22 cellular contexts compared by ENCODE assay signal in genomic region chr18:21714472-21714871, GRCh38. TPM values are rescaled to one million over a fixed set of nuclear protein-coding genes. Genes with fewer than 3 reads are reported as not detected.
DNase-seq lines count a peak whose midpoint lies in the region; ATAC-seq and TF ChIP-seq lines count a peak whose summit lies in the region.
"Had no signal": no experiment of that assay in that cellular context is flagged by ENCODE, and none has a peak within 500 bp of the region (broad histone marks: within the 10 kb centered on the region; RNA-seq: fewer than 3 reads in every experiment).

No MANE protein-coding gene starts in this region.

- no peak overlapping the region for H2BK120ac ChIP-seq in neuronal stem cell (ENCODE audit: low read depth, low read length)

- TF ChIP-seq EP300 in esophagus muscularis mucosa (IDR thresholded peaks at IDR 0.05) = no peak

- no peaks in the 10 kb centered on the region for H4K20me1 ChIP-seq in BLaER1 treated with 17β-estradiol and CSF1 and Interleukin-3, amounts not matched to agents 10 nM and 100 nM

- TF ChIP-seq CTCF in esophagus muscularis mucosa (IDR thresholded peaks at IDR 0.05) = no peak

- no peaks in the 10 kb centered on the region for H3K79me1 ChIP-seq in neuronal stem cell (ENCODE audit: low read depth, low read length)

- no peak for TF ChIP-seq POLR2A in esophagus muscularis mucosa (IDR thresholded peaks at IDR 0.05; ENCODE audit: low read depth)

- no peaks in the 10 kb centered on the region for H3K36me3 ChIP-seq in BLaER1 treated with 17β-estradiol and CSF1 and Interleukin-3, amounts not matched to agents 10 nM and 100 nM
- H3K36me3 ChIP-seq in neuronal stem cell (replicated peaks in 1 of 2; ENCODE audit: control insufficient read depth in 2 of 2, insufficient read depth in 2 of 2, low read length in 2 of 2) = no peaks in the 10 kb centered on the region
- H3K36me3 ChIP-seq in esophagus muscularis mucosa = no peaks in the 10 kb centered on the region
- H3K36me3 ChIP-seq: SJSA1 had no signal

- H2BK5ac ChIP-seq in neuronal stem cell (ENCODE audit: low read length) = no peak overlapping the region

- H3K18ac ChIP-seq in neuronal stem cell (ENCODE audit: low read length) = no peak overlapping the region

- no peak overlapping the region for H4K8ac ChIP-seq in neuronal stem cell (ENCODE audit: low read depth, low read length)

- no peak overlapping the region for H3K4me3 ChIP-seq in BLaER1 treated with 17β-estradiol and CSF1 and Interleukin-3, amounts not matched to agents 10 nM and 100 nM
- no peak overlapping the region for H3K4me3 ChIP-seq in neuronal stem cell (ENCODE audit: low read length in 2 of 2)
- no peak overlapping the region for H3K4me3 ChIP-seq in esophagus muscularis mucosa
- H3K4me3 ChIP-seq: A549, GM23338, SJSA1 had no signal

- ATAC-seq in GM19351 (IDR thresholded peaks at IDR 0.05; ENCODE audit: unreplicated experiment) (peak; percentile 63), HG03442 (IDR thresholded peaks at IDR 0.05; ENCODE audit: unreplicated experiment) (peak; percentile 45), HG03175 (IDR thresholded peaks at IDR 0.05; ENCODE audit: unreplicated experiment) (no peak), GM21390 (IDR thresholded peaks at IDR 0.05; ENCODE audit: unreplicated experiment) (no peak)
- ATAC-seq: A549, GM23338, Right ventricle myocardium inferior had no signal

- H2BK12ac ChIP-seq in neuronal stem cell (ENCODE audit: low read length) = no peak overlapping the region

- H3K4me2 ChIP-seq in BLaER1 treated with 17β-estradiol and CSF1 and Interleukin-3, amounts not matched to agents 10 nM and 100 nM = peak overlapping the region in 6 of 11 experiments; percentile 5 to 47 (median 26); a peak in 7 of 22 replicates
- no peak overlapping the region for H3K4me2 ChIP-seq in neuronal stem cell (ENCODE audit: insufficient read depth, low read length, poor library complexity, severe bottlenecking)
- H3K4me2 ChIP-seq: A549, GM23338 had no signal

- no peak overlapping the region for H4K91ac ChIP-seq in neuronal stem cell (ENCODE audit: low read depth, low read length, poor library complexity)

- H3K4me1 ChIP-seq in BLaER1 treated with 17β-estradiol and CSF1 and Interleukin-3, amounts not matched to agents 10 nM and 100 nM = peaks cover 0 to 10% (median 0%) of the 10 kb centered on the region in 10 experiments; a peak in 8 of 20 replicates
- H3K4me1 ChIP-seq in neuronal stem cell (ENCODE audit: control insufficient read depth in 2 of 2, insufficient read depth in 1 of 2, low read depth in 1 of 2, low read length in 2 of 2) (no peaks in the 10 kb centered on the region), esophagus muscularis mucosa (no peaks in the 10 kb centered on the region)
- H3K4me1 ChIP-seq: A549, Caco-2, SJSA1 had no signal

- no peak overlapping the region for H3K9ac ChIP-seq in BLaER1 treated with 17β-estradiol and CSF1 and Interleukin-3, amounts not matched to agents 10 nM and 100 nM
- peak overlapping the region; percentile 44 for H3K9ac ChIP-seq in neuronal stem cell (ENCODE audit: low read depth, low read length, poor library complexity)

- H3K14ac ChIP-seq in neuronal stem cell (ENCODE audit: low read length) = peak overlapping the region; percentile 71

- H3K27ac ChIP-seq in BLaER1 treated with 17β-estradiol and CSF1 and Interleukin-3, amounts not matched to agents 10 nM and 100 nM = no peak overlapping the region
- H3K27ac ChIP-seq in neuronal stem cell (replicated peaks; ENCODE audit: low read length) (no peak overlapping the region), esophagus muscularis mucosa (replicated peaks in 1 of 4) (no peak overlapping the region)
- H3K27ac ChIP-seq: A549, SJSA1 had no signal

- no peak overlapping the region for H2AK5ac ChIP-seq in neuronal stem cell (ENCODE audit: low read depth, low read length)

- no CpG with 5 or more reads among the region's 1 CpG for WGBS in neuronal stem cell (ENCODE audit: extremely low coverage in 2 of 2, insufficient read length in 2 of 2, insufficient replicate concordance in 1 of 2), 2 donors
- WGBS in esophagus muscularis mucosa = 95% methylated on average over 1 of the region's 1 CpG

- H3K4ac ChIP-seq in neuronal stem cell (ENCODE audit: low read length) = no peak overlapping the region

- H2BK15ac ChIP-seq in neuronal stem cell (ENCODE audit: low read length) = no peak overlapping the region

- H3K23ac ChIP-seq in neuronal stem cell (ENCODE audit: low read depth, low read length, poor library complexity) = no peak overlapping the region

- intact Hi-C loops in esophagus muscularis mucosa (cut with DNase I) = no loop called here

- peaks cover 3 to 19% (median 11%) of the 10 kb centered on the region in 11 experiments; a peak in 12 of 22 replicates for H3K9me3 ChIP-seq in BLaER1 treated with 17β-estradiol and CSF1 and Interleukin-3, amounts not matched to agents 10 nM and 100 nM (replicated peaks in 1 of 11)
- H3K9me3 ChIP-seq in neuronal stem cell (replicated peaks in 1 of 2; ENCODE audit: control insufficient read depth in 2 of 2, insufficient read depth in 1 of 2, low read depth in 1 of 2, low read length in 2 of 2) (no peaks in the 10 kb centered on the region), esophagus muscularis mucosa (no peaks in the 10 kb centered on the region)
- H3K9me3 ChIP-seq: SJSA1 had no signal

- no peaks in the 10 kb centered on the region for H3K27me3 ChIP-seq in BLaER1 treated with 17β-estradiol and CSF1 and Interleukin-3, amounts not matched to agents 10 nM and 100 nM
- H3K27me3 ChIP-seq in neuronal stem cell (ENCODE audit: control insufficient read depth in 3 of 3, insufficient read depth in 3 of 3, low read depth in 1 of 3, low read length in 3 of 3) (no peaks in the 10 kb centered on the region), esophagus muscularis mucosa (no peaks in the 10 kb centered on the region)
- H3K27me3 ChIP-seq: SJSA1 had no signal

- no peak for DNase-seq in neuronal stem cell (ENCODE audit: low spot score)
- DNase-seq in esophagus muscularis mucosa (ENCODE audit: extremely low spot score) = no peak
- DNase-seq: Caco-2; CD4-positive, alpha-beta memory T cell; DMS 273 treated with DMSO at 0.1 percent for 48 hours; HCEC 1CT; KG1; NCI-H1417; NCI-H1694 treated with DMSO at 0.1 percent for 48 hours; NCI-H2081 treated with DMSO at 0.1 percent for 48 hours; NCI-H2171 treated with DMSO at 0.1 percent for 48 hours; NCI-H526; T-helper 9 cell had no signal

- H2AFZ ChIP-seq in neuronal stem cell (ENCODE audit: low read length) = no peak overlapping the region
- H2AFZ ChIP-seq: GM23338 had no signal

RNA-seq across cellular contexts. Expression of gene ABHD3, which starts 9.9 kb away (rescaled TPM):
- polyA plus RNA-seq in neuronal stem cell (2013, experiment 1 of 2) = 4.6 TPM
- 4.6 TPM for polyA plus RNA-seq in neuronal stem cell (2013, experiment 2 of 2)
- total RNA-seq in esophagus muscularis mucosa = 1 to 10 TPM; 5.1 to 8.3 (median 7.0) TPM

RNA-seq across cellular contexts. Expression of gene MIB1, which starts 26.1 kb away (rescaled TPM):
- 34.4 TPM for polyA plus RNA-seq in neuronal stem cell (2013, experiment 1 of 2)
- polyA plus RNA-seq in neuronal stem cell (2013, experiment 2 of 2) = 35.7 TPM
- total RNA-seq in esophagus muscularis mucosa = 10 to 100 TPM; 36.0 to 55.3 (median 40.8) TPM

Comparison
In these comparisons a context has a peak if more than half of its experiments do, and no peak if none do; other contexts are left out.
1. ATAC-seq: peak in GM19351 (single experiment) and HG03442 (single experiment); none in HG03175 (single experiment) and GM21390 (single experiment).